ENCODE assay signal across 32 cellular contexts in the genomic region with DNA sequence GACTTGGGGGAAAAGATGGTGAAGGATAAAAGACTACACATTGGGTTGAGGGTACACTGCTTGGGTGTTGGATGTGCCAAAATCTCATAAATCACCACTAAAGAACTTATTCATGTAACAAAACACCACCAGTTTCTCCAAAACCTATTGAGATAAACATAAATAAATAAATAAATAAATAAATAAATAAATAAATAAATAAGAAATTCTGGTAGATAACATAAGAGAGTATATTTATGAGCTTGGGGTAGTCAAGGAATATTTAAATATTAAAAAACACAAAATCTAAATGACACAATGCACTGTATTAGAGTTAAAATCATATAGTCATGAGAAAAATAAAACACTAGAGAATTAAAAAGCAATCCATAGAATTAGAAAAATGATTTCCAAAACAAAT.
"Had no signal": no experiment of that assay in that cellular context is flagged by ENCODE, and none has a peak within 500 bp of the region (broad histone marks: within the 10 kb centered on the region; RNA-seq: fewer than 3 reads in every experiment).

No MANE protein-coding gene starts in this region.

- FAIRE-seq: astrocyte, TTC549 had no signal

- H3K4me1 ChIP-seq: adrenal gland, body of pancreas, breast epithelium had no signal

- DNase-seq: activated B cell treated with CpG ODN at 0.5 μM for 24 hours; activated CD4-positive, alpha-beta memory T cell treated with anti-CD3 and anti-CD28 coated beads for 36 hours; activated CD4-positive, alpha-beta T cell treated with anti-CD3 and anti-CD28 coated beads for 4 hours; activated CD4-positive, alpha-beta T cell treated with anti-CD3 and anti-CD28 coated beads, Interleukin-2, amount 10 ng/mL, durations not matched to agents 24 days and 14 days; activated CD4-positive, alpha-beta T cell treated with anti-CD3 and anti-CD28 coated beads, Interleukin-2, amount 50 U/mL, for 1 hour; activated CD4-positive, alpha-beta T cell treated with anti-CD3 and anti-CD28 coated beads, Interleukin-2, amount 50 U/mL, for 4 hours; activated CD4-positive, CD25-positive, alpha-beta regulatory T cell treated with anti-CD3 and anti-CD28 coated beads, Interleukin-2, amount 50 U/mL, for 72 hours; activated CD8-positive, alpha-beta memory T cell treated with anti-CD3 and anti-CD28 coated beads, Interleukin-2, amount 50 U/mL, for 4 hours; activated CD8-positive, alpha-beta T cell treated with anti-CD3 and anti-CD28 coated beads for 36 hours; activated effector memory CD4-positive, alpha-beta T cell treated with anti-CD3 and anti-CD28 coated beads, Interleukin-2, amount 50 U/mL, for 16 hours; activated gamma-delta T cell treated with Interleukin-2 at 50 U/mL for 16 hours; activated naive CD4-positive, alpha-beta T cell; activated naive CD4-positive, alpha-beta T cell treated with anti-CD3 and anti-CD28 coated beads for 36 hours; activated naive CD4-positive, alpha-beta T cell treated with anti-CD3 and anti-CD28 coated beads, Interleukin-2, amount 50 U/mL, for 16 hours; activated naive CD8-positive, alpha-beta T cell treated with anti-CD3 and anti-CD28 coated beads for 36 hours; activated T-cell treated with anti-CD3 and anti-CD28 coated beads for 4 hours; activated T-cell treated with anti-CD3 and anti-CD28 coated beads, Interleukin-2, amount 50 U/mL, for 1 hour; activated T-cell treated with anti-CD3 and anti-CD28 coated beads, Interleukin-2, amount 50 U/mL, for 4 hours; activated T-cell treated with anti-CD3 and anti-CD28 coated beads, Interleukin-2, amount 50 U/mL, for 72 hours; adrenal gland; amniotic stem cell; aorta; body of pancreas; brain microvascular endothelial cell; central memory CD4-positive, alpha-beta T cell; T-helper 1 cell; T-helper 2 cell; T-helper 9 cell had no signal

- H3K36me3 ChIP-seq: adrenal gland, brain microvascular endothelial cell, breast epithelium had no signal

- H3K9me3 ChIP-seq: adrenal gland, body of pancreas, breast epithelium had no signal

- H3K4me3 ChIP-seq: adrenal gland, body of pancreas, breast epithelium had no signal

- H3K27ac ChIP-seq: adrenal gland, body of pancreas, brain microvascular endothelial cell, breast epithelium, VCaP had no signal
